ENCODE assay signal across 1 cellular context in genomic region chr5:157858527-157859226, GRCh38.
TF ChIP-seq lines count a peak whose summit lies in the region.

CLINT1 (minus strand) TSS chr5:157859145; CDS start chr5:157858970, 175 bp downstream.

TF ChIP-seq in GM12878, 131 proteins besides CTCF, POLR2A, EP300 and RAD21 (continued from another document and continues in another):
- TF ChIP-seq ZBED1 (IDR thresholded peaks at IDR 0.05; ENCODE audit: borderline replicate concordance) = no peak
- TF ChIP-seq CHD4 (IDR thresholded peaks at IDR 0.05) = no peak
- no peak for TF ChIP-seq ZNF592 (IDR thresholded peaks at IDR 0.05)
- TF ChIP-seq TCF3 (IDR thresholded peaks at IDR 0.05; ENCODE audit: borderline replicate concordance, insufficient read depth, low read depth, low read length) = 0 out of 2 replicates have a peak, but pooled peaks have one; percentile 3
- TF ChIP-seq FOXM1 (IDR thresholded peaks at IDR 0.05; ENCODE audit: low read depth, low read length) = no peak
- TF ChIP-seq SREBF1 (IDR thresholded peaks at IDR 0.05; ENCODE audit: low read length) = no peak
- TF ChIP-seq PBX3 (IDR thresholded peaks at IDR 0.05; ENCODE audit: insufficient replicate concordance, low read depth, low read length) = no peak
- no peak for TF ChIP-seq SREBF2 (IDR thresholded peaks at IDR 0.05; ENCODE audit: low read length)
- TF ChIP-seq MTA2 (IDR thresholded peaks at IDR 0.05; ENCODE audit: low read depth) = no peak
- TF ChIP-seq NR2F1 (conservative IDR thresholded peaks at IDR 0.05) = peak; percentile 53
- TF ChIP-seq LARP7 (IDR thresholded peaks at IDR 0.05) = no peak; the same call in 1 of the 2 replicates
- TF ChIP-seq CHD2 (IDR thresholded peaks at IDR 0.05; ENCODE audit: borderline replicate concordance, low read depth, low read length) = no peak
- no peak for TF ChIP-seq USF2 (IDR thresholded peaks at IDR 0.05; ENCODE audit: borderline replicate concordance, low read depth, low read length)
- TF ChIP-seq CEBPZ (IDR thresholded peaks at IDR 0.05; ENCODE audit: low read depth, low read length) = no peak
- no peak for TF ChIP-seq SMARCA5 (IDR thresholded peaks at IDR 0.05)
- TF ChIP-seq ZNF384 (IDR thresholded peaks at IDR 0.05; ENCODE audit: borderline replicate concordance, low read depth, low read length) = 0 out of 2 replicates have a peak, but pooled peaks have one; percentile 2
- no peak for TF ChIP-seq CBX3 (IDR thresholded peaks at IDR 0.05; ENCODE audit: borderline replicate concordance, low read depth)
- TF ChIP-seq RCOR1 (conservative IDR thresholded peaks at IDR 0.05; ENCODE audit: low read depth, low read length) = no peak
- TF ChIP-seq SIX5 (IDR thresholded peaks at IDR 0.05; ENCODE audit: low read depth, low read length, severe bottlenecking) = peak; percentile 91
- TF ChIP-seq SMAD1 (IDR thresholded peaks at IDR 0.05; ENCODE audit: low read depth, partially characterized antibody) = no peak
- TF ChIP-seq GABPA (IDR thresholded peaks at IDR 0.05; ENCODE audit: low read depth) = peak; percentile 88
- TF ChIP-seq HDAC6 (IDR thresholded peaks at IDR 0.05; ENCODE audit: unreplicated experiment) = no peak
- TF ChIP-seq NFXL1 (IDR thresholded peaks at IDR 0.05; ENCODE audit: borderline replicate concordance) = no peak
- TF ChIP-seq MTA3 (IDR thresholded peaks at IDR 0.05; ENCODE audit: borderline replicate concordance, low read length) = no peak
- no peak for TF ChIP-seq KDM1A (IDR thresholded peaks at IDR 0.05; ENCODE audit: borderline replicate concordance)
- TF ChIP-seq ZSCAN29 (IDR thresholded peaks at IDR 0.05) = no peak
- no peak for TF ChIP-seq NFYA (IDR thresholded peaks at IDR 0.05; ENCODE audit: borderline replicate concordance, low read depth, low read length)
- peak; percentile 76 for TF ChIP-seq NKRF (conservative IDR thresholded peaks at IDR 0.05)
- no peak for TF ChIP-seq CEBPB (IDR thresholded peaks at IDR 0.05; ENCODE audit: borderline replicate concordance in 1 of 2, low read depth in 2 of 2, low read length in 2 of 2)
- no peak for TF ChIP-seq ATF2 (IDR thresholded peaks at IDR 0.05; ENCODE audit: low read length)
- peak; percentile 51; the same call in 1 of the 2 replicates for TF ChIP-seq GATAD2B (conservative IDR thresholded peaks at IDR 0.05; ENCODE audit: low read depth)
- TF ChIP-seq MXI1 (IDR thresholded peaks at IDR 0.05; ENCODE audit: low read depth, low read length) = peak; percentile 84
- peak; percentile 56 to 91; a peak in 2 of 3 replicates for TF ChIP-seq EGR1 (IDR thresholded peaks at IDR 0.05; ENCODE audit: borderline replicate concordance in 1 of 2, low read depth in 2 of 2, low read length in 2 of 2)
- no peak for TF ChIP-seq IRF5 (IDR thresholded peaks at IDR 0.05; ENCODE audit: borderline replicate concordance)
- TF ChIP-seq YBX1 (IDR thresholded peaks at IDR 0.05) = no peak
- TF ChIP-seq PML (IDR thresholded peaks at IDR 0.05; ENCODE audit: low read length) = no peak
- peak; percentile 92 for TF ChIP-seq STAT1 (conservative IDR thresholded peaks at IDR 0.05)
- no peak for TF ChIP-seq POU2F2 (IDR thresholded peaks at IDR 0.05; ENCODE audit: borderline replicate concordance, low read depth, low read length)
- TF ChIP-seq RELB (IDR thresholded peaks at IDR 0.05; ENCODE audit: low read depth) = no peak
- peak; percentile 22; the same call in 1 of the 2 replicates for TF ChIP-seq BACH1 (IDR thresholded peaks at IDR 0.05; ENCODE audit: borderline replicate concordance)
- TF ChIP-seq CREM (IDR thresholded peaks at IDR 0.05; ENCODE audit: low read depth) = peak; percentile 97
- TF ChIP-seq NR2C2 (IDR thresholded peaks at IDR 0.05; ENCODE audit: borderline replicate concordance, control insufficient read depth, insufficient read length, low read depth) = no peak
- no peak for TF ChIP-seq SKIL (IDR thresholded peaks at IDR 0.05; ENCODE audit: low read depth, poor library complexity, severe bottlenecking)
- TF ChIP-seq IRF4 (IDR thresholded peaks at IDR 0.05; ENCODE audit: low read depth, low read length) = no peak
- no peak for TF ChIP-seq ZNF24 (IDR thresholded peaks at IDR 0.05)
